ENCODE assay signal across 9 cellular contexts in the genomic region with DNA sequence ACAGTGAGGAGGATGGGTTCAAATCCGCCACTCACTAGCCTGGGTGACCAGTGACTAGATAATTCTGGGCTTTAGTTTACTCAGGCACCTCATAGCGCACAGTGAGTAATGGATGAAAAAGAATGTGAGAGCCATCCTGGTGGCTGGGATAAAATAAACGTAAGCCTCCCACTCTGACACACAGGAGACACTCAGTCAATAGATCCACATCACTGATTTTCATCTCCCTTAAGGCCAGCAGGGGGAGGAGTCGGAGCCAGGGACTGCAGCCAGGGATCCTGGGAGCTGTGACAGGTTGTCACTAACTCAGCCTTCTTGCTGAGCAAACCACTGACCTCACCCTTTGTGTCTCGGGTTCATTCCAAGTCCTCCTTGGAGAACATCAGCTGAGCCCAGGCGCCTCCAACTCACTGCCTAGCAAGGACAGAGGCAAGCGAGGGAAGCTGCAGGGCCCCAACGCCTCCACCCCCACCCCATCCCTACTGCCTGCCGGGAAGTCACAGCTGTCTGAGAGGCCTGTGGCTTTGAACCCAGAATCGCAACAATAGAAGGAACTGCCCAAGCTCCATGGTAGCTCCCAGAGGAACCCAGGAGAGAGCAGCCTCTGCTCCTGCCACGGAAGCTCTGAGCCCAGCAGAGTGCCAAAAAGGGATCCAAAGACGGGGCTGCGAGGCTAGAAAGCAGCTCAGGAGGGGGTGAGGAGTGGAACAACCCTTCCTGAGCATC. TPM values are rescaled to one million over a fixed set of nuclear protein-coding genes. Genes with fewer than 3 reads are reported as not detected.
A peak's percentile ranks its signal among the peaks of the same experiment; 100 is the strongest.
DNase-seq lines count a peak whose midpoint lies in the region; ATAC-seq, FAIRE-seq and TF ChIP-seq lines count a peak whose summit lies in the region.
"Had no signal": no experiment of that assay in that cellular context is flagged by ENCODE, and none has a peak within 500 bp of the region (broad histone marks: within the 10 kb centered on the region; RNA-seq: fewer than 3 reads in every experiment).

No MANE protein-coding gene starts in this region.

- H3K4me1 Mint-ChIP-seq in activated naive CD8-positive, alpha-beta T cell (ENCODE audit: low read depth): peaks cover 82% of the 10 kb centered on the region
- H3K4me1 Mint-ChIP-seq in activated naive CD8-positive, alpha-beta T cell treated with anti-CD3 and anti-CD28 coated beads for 36 hours: peaks cover 65% of the 10 kb centered on the region
- peaks cover 77% of the 10 kb centered on the region for H3K4me1 Mint-ChIP-seq in stimulated activated effector memory CD8-positive, alpha-beta T cell treated with anti-CD3 and anti-CD28 coated beads, Interleukin-12 subunit alpha, Interleukin-12 subunit beta, amount 100 ng/mL, for 72 hours

- no peaks in the 10 kb centered on the region for H3K36me3 Mint-ChIP-seq in activated naive CD8-positive, alpha-beta T cell
- no peaks in the 10 kb centered on the region for H3K36me3 Mint-ChIP-seq in activated naive CD8-positive, alpha-beta T cell treated with anti-CD3 and anti-CD28 coated beads for 36 hours
- no peaks in the 10 kb centered on the region for H3K36me3 Mint-ChIP-seq in stimulated activated effector memory CD8-positive, alpha-beta T cell treated with anti-CD3 and anti-CD28 coated beads, Interleukin-12 subunit alpha, Interleukin-12 subunit beta, amount 100 ng/mL, for 72 hours

- no peak overlapping the region for H3K4me3 Mint-ChIP-seq in activated naive CD8-positive, alpha-beta T cell
- H3K4me3 Mint-ChIP-seq in activated naive CD8-positive, alpha-beta T cell treated with anti-CD3 and anti-CD28 coated beads for 36 hours: no peak overlapping the region
- H3K4me3 Mint-ChIP-seq in stimulated activated effector memory CD8-positive, alpha-beta T cell treated with anti-CD3 and anti-CD28 coated beads, Interleukin-12 subunit alpha, Interleukin-12 subunit beta, amount 100 ng/mL, for 72 hours: no peak overlapping the region

- H3K27ac Mint-ChIP-seq in activated naive CD8-positive, alpha-beta T cell: peak overlapping the region; percentile 58
- no peak overlapping the region for H3K27ac Mint-ChIP-seq in activated naive CD8-positive, alpha-beta T cell treated with anti-CD3 and anti-CD28 coated beads for 36 hours
- H3K27ac Mint-ChIP-seq in stimulated activated effector memory CD8-positive, alpha-beta T cell treated with anti-CD3 and anti-CD28 coated beads, Interleukin-12 subunit alpha, Interleukin-12 subunit beta, amount 100 ng/mL, for 72 hours: peak overlapping the region; percentile 53

- no peak for FAIRE-seq in GM12891 (lab: Jason Lieb, UNC)
- FAIRE-seq: islet of Langerhans had no signal

- no peak for ATAC-seq in stimulated activated effector memory CD8-positive, alpha-beta T cell treated with anti-CD3 and anti-CD28 coated beads, Interleukin-12 subunit alpha, Interleukin-12 subunit beta, amount 100 ng/mL, for 72 hours

- no peaks in the 10 kb centered on the region for H3K27me3 ChIP-seq in layer of hippocampus (ENCODE audit: control insufficient read depth, insufficient read depth, low read length)

- H3K27ac ChIP-seq in layer of hippocampus (ENCODE audit: low read depth, low read length): peak overlapping the region; percentile 75

- no peaks in the 10 kb centered on the region for H3K9me3 Mint-ChIP-seq in activated naive CD8-positive, alpha-beta T cell (ENCODE audit: low read depth)
- no peaks in the 10 kb centered on the region for H3K9me3 Mint-ChIP-seq in activated naive CD8-positive, alpha-beta T cell treated with anti-CD3 and anti-CD28 coated beads for 36 hours
- H3K9me3 Mint-ChIP-seq in stimulated activated effector memory CD8-positive, alpha-beta T cell treated with anti-CD3 and anti-CD28 coated beads, Interleukin-12 subunit alpha, Interleukin-12 subunit beta, amount 100 ng/mL, for 72 hours: no peaks in the 10 kb centered on the region

- no peaks in the 10 kb centered on the region for H3K27me3 Mint-ChIP-seq in activated naive CD8-positive, alpha-beta T cell
- H3K27me3 Mint-ChIP-seq in activated naive CD8-positive, alpha-beta T cell treated with anti-CD3 and anti-CD28 coated beads for 36 hours: no peaks in the 10 kb centered on the region

- TF ChIP-seq POLR2A in GM12891 (IDR thresholded peaks at IDR 0.05; ENCODE audit: low read depth, low read length): no peak

- DNase-seq in activated naive CD8-positive, alpha-beta T cell treated with anti-CD3 and anti-CD28 coated beads for 36 hours: no peak
- DNase-seq in NCI-H69 (lab: John Stamatoyannopoulos, UW) (peak; percentile 92), cerebellar cortex (ENCODE audit: low spot score) (peak; percentile 81), GM12891 (ENCODE audit: insufficient read length, low spot score) (no peak)
- DNase-seq in stimulated activated effector memory CD8-positive, alpha-beta T cell treated with anti-CD3 and anti-CD28 coated beads, Interleukin-12 subunit alpha, Interleukin-12 subunit beta, amount 100 ng/mL, for 72 hours (ENCODE audit: low spot score in 2 of 2): no peak
- DNase-seq in activated T-cell treated with anti-CD3 and anti-CD28 coated beads, Interleukin-2, amount 50 U/mL, for 48 hours: no peak

TF ChIP-seq in GM12891, 5 proteins besides CTCF, POLR2A, EP300 and RAD21:
- TF ChIP-seq POLR2AphosphoS5 (IDR thresholded peaks at IDR 0.05; ENCODE audit: low read depth, low read length): no peak
- no peak for TF ChIP-seq TAF1 (IDR thresholded peaks at IDR 0.05; ENCODE audit: low read depth, low read length)
- no peak for TF ChIP-seq POU2F2 (IDR thresholded peaks at IDR 0.05; ENCODE audit: low read depth, low read length)
- TF ChIP-seq PAX5 (IDR thresholded peaks at IDR 0.05; ENCODE audit: insufficient read depth, low read length, severe bottlenecking): no peak
- TF ChIP-seq SPI1 (IDR thresholded peaks at IDR 0.05; ENCODE audit: low read depth, low read length): no peak

RNA-seq across cellular contexts. Expression of a gene that starts 30.7 kb away (rescaled TPM):
- total RNA-seq in activated naive CD8-positive, alpha-beta T cell treated with anti-CD3 and anti-CD28 coated beads for 36 hours: 10 to 100 TPM; 37.1 to 39.2 TPM
- 17.6 TPM for polyA plus RNA-seq in GM12891 (2012; ENCODE audit: low read depth, missing spikeins)

RNA-seq across cellular contexts. Expression of a gene that starts 33.9 kb away (rescaled TPM):
- total RNA-seq in activated naive CD8-positive, alpha-beta T cell treated with anti-CD3 and anti-CD28 coated beads for 36 hours: 1,000 to 10,000 TPM; 3,852 to 4,173 TPM
- polyA plus RNA-seq in GM12891 (2012; ENCODE audit: low read depth, missing spikeins): 5,981 TPM

RNA-seq across cellular contexts. Expression of a gene that starts 40.3 kb away (rescaled TPM):
- 100 to 1,000 TPM; 143 to 146 TPM for total RNA-seq in activated naive CD8-positive, alpha-beta T cell treated with anti-CD3 and anti-CD28 coated beads for 36 hours
- 39.6 TPM for polyA plus RNA-seq in GM12891 (2012; ENCODE audit: low read depth, missing spikeins)

RNA-seq across cellular contexts. Expression of a gene that starts 56.9 kb away (rescaled TPM):
- 1,000 to 10,000 TPM; 1,075 to 1,133 TPM for total RNA-seq in activated naive CD8-positive, alpha-beta T cell treated with anti-CD3 and anti-CD28 coated beads for 36 hours
- polyA plus RNA-seq in GM12891 (2012; ENCODE audit: low read depth, missing spikeins): 266 TPM

RNA-seq across cellular contexts. Expression of a gene that starts 58.2 kb away (rescaled TPM):
- total RNA-seq in activated naive CD8-positive, alpha-beta T cell treated with anti-CD3 and anti-CD28 coated beads for 36 hours: 100 to 1,000 TPM; 768 to 829 TPM
- polyA plus RNA-seq in GM12891 (2012; ENCODE audit: low read depth, missing spikeins): 207 TPM

Comparison
In these comparisons a context has a peak if more than half of its experiments do, and no peak if none do; other contexts are left out.
1. DNase-seq: peak in NCI-H69 (single experiment) and cerebellar cortex (single experiment); none in activated naive CD8-positive, alpha-beta T cell treated with anti-CD3 and anti-CD28 coated beads for 36 hours (single experiment), stimulated activated effector memory CD8-positive, alpha-beta T cell treated with anti-CD3 and anti-CD28 coated beads, Interleukin-12 subunit alpha, Interleukin-12 subunit beta, amount 100 ng/mL, for 72 hours (0 of 2), GM12891 (single experiment) and activated T-cell treated with anti-CD3 and anti-CD28 coated beads, Interleukin-2, amount 50 U/mL, for 48 hours (0 of 2).